7 cellular contexts compared by ENCODE assay signal in the genomic region with DNA sequence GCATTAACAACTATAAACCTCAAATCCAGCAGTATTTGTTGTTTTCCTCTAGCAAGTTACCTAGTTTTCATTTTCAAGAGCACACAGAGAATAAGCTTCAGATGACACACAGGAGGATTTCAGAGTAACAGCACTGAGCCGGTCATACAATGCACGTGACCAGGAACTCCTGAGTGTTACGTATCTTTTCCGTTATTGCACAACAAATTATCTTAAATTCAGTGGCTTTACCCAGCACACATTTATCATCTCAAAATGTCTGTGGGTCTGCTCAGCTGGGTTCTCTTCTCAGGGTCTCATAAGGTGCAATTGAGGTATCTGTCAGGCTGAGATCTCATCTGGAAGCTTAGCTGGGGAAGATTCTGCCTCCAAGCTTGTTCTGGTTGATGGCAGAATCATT.
"Had no signal": no experiment of that assay in that cellular context is flagged by ENCODE, and none has a peak within 500 bp of the region (broad histone marks: within the 10 kb centered on the region; RNA-seq: fewer than 3 reads in every experiment).

No MANE protein-coding gene starts in this region.

- DNase-seq: H9, HCEC 1CT, KBM-7 had no signal

- ATAC-seq: GM23338 had no signal

- FAIRE-seq: H1, H54, HTR-8/SVneo had no signal

- H3K4me2 ChIP-seq: GM23338 had no signal

- H3K4me3 ChIP-seq: GM23338 had no signal

- H2AFZ ChIP-seq: GM23338 had no signal
